1 cellular context compared by ENCODE assay signal in genomic region chr1:185316163-185317033, GRCh38.
A peak's percentile ranks its signal among the peaks of the same experiment; 100 is the strongest.
TF ChIP-seq lines count a peak whose summit lies in the region.

No MANE protein-coding gene starts in this region.

TF ChIP-seq in HepG2, 621 proteins besides CTCF, POLR2A, EP300 and RAD21 (continued from another document and continues in another):
- TF ChIP-seq, protein P1, sequence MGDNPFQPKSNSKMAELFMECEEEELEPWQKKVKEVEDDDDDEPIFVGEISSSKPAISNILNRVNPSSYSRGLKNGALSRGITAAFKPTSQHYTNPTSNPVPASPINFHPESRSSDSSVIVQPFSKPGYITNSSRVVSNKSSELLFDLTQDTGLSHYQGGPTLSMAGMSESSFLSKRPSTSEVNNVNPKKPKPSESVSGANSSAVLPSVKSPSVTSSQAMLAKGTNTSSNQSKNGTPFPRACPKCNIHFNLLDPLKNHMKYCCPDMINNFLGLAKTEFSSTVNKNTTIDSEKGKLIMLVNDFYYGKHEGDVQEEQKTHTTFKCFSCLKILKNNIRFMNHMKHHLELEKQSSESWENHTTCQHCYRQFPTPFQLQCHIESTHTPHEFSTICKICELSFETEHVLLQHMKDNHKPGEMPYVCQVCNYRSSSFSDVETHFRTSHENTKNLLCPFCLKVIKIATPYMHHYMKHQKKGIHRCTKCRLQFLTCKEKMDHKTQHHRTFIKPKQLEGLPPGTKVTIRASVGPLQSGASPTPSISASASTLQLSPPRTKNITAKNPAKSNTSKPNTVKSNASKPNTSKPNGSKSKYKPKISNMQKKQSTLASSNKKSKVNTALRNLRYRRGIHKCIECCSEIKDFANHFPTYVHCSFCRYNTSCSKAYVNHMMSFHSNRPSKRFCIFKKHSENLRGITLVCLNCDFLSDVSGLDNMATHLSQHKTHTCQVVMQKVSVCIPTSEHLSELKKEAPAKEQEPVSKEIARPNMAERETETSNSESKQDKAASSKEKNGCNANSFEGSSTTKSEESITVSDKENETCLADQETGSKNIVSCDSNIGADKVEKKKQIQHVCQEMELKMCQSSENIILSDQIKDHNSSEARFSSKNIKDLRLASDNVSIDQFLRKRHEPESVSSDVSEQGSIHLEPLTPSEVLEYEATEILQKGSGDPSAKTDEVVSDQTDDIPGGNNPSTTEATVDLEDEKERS (CRISPR knock-in tag; IDR thresholded peaks at IDR 0.05): no peak
- TF ChIP-seq HMG20A (CRISPR knock-in tag; IDR thresholded peaks at IDR 0.05; ENCODE audit: borderline replicate concordance) (no peak), ZNF441 (CRISPR knock-in tag; IDR thresholded peaks at IDR 0.05; ENCODE audit: borderline replicate concordance) (no peak; the same call in 1 of the 2 replicates), ZNF569 (CRISPR knock-in tag; IDR thresholded peaks at IDR 0.05; ENCODE audit: borderline replicate concordance) (no peak), DMTF1 (CRISPR knock-in tag; IDR thresholded peaks at IDR 0.05) (no peak), FOXK2 (IDR thresholded peaks at IDR 0.05) (no peak), ZNF670 (CRISPR knock-in tag; IDR thresholded peaks at IDR 0.05; ENCODE audit: borderline replicate concordance) (0 out of 2 replicates have a peak, but pooled peaks have one; percentile 17), ZZZ3 (CRISPR knock-in tag; IDR thresholded peaks at IDR 0.05; ENCODE audit: borderline replicate concordance) (no peak), NFIB (CRISPR knock-in tag; IDR thresholded peaks at IDR 0.05; ENCODE audit: borderline replicate concordance) (no peak; the same call in 1 of the 2 replicates), ZBTB20 (CRISPR knock-in tag; IDR thresholded peaks at IDR 0.05; ENCODE audit: borderline replicate concordance, low read depth) (no peak), ZNF451 (CRISPR knock-in tag; IDR thresholded peaks at IDR 0.05) (peak; percentile 14; the same call in 1 of the 2 replicates), HNF4A (CRISPR knock-in tag; IDR thresholded peaks at IDR 0.05) (no peak), LCORL (IDR thresholded peaks at IDR 0.05) (no peak), LCORL (CRISPR knock-in tag; IDR thresholded peaks at IDR 0.05) (no peak), NONO (IDR thresholded peaks at IDR 0.05) (no peak), NONO (CRISPR knock-in tag; conservative IDR thresholded peaks at IDR 0.05) (peak; percentile 19; the same call in 1 of the 2 replicates), EEA1 (CRISPR knock-in tag; IDR thresholded peaks at IDR 0.05; ENCODE audit: borderline replicate concordance) (peak; percentile 76; the same call in 1 of the 2 replicates), MIXL1 (CRISPR knock-in tag; IDR thresholded peaks at IDR 0.05) (no peak), CBX2 (IDR thresholded peaks at IDR 0.05; ENCODE audit: low read depth, low read length) (no peak), CBX2 (CRISPR knock-in tag; IDR thresholded peaks at IDR 0.05; ENCODE audit: low read depth) (no peak), SIX4 (CRISPR knock-in tag; IDR thresholded peaks at IDR 0.05) (no peak), SCMH1 (CRISPR knock-in tag; IDR thresholded peaks at IDR 0.05; ENCODE audit: borderline replicate concordance) (no peak), TGIF2 (CRISPR knock-in tag; IDR thresholded peaks at IDR 0.05) (0 out of 2 replicates have a peak, but pooled peaks have one; percentile 14), KAT8 (CRISPR knock-in tag; IDR thresholded peaks at IDR 0.05) (no peak), BORCS8-MEF2B (CRISPR knock-in tag; IDR thresholded peaks at IDR 0.05) (no peak), ZNF20 (CRISPR knock-in tag; IDR thresholded peaks at IDR 0.05) (no peak), SALL1 (CRISPR knock-in tag; IDR thresholded peaks at IDR 0.05) (peak; percentile 52; the same call in 1 of the 2 replicates), SOX6 (IDR thresholded peaks at IDR 0.05) (no peak), SOX6 (CRISPR knock-in tag; IDR thresholded peaks at IDR 0.05) (no peak), KLF15 (CRISPR knock-in tag; IDR thresholded peaks at IDR 0.05; ENCODE audit: borderline replicate concordance) (no peak), FOXJ3 (CRISPR knock-in tag; IDR thresholded peaks at IDR 0.05; ENCODE audit: borderline replicate concordance) (no peak), HCFC1 (IDR thresholded peaks at IDR 0.05; ENCODE audit: low read depth, low read length) (no peak), SPEN (CRISPR knock-in tag; IDR thresholded peaks at IDR 0.05; ENCODE audit: low read depth) (no peak), FLYWCH1 (CRISPR knock-in tag; IDR thresholded peaks at IDR 0.05) (no peak), SMAD9 (CRISPR knock-in tag; IDR thresholded peaks at IDR 0.05) (no peak), ZNF430 (CRISPR knock-in tag; IDR thresholded peaks at IDR 0.05) (peak; percentile 61), ZNF512B (CRISPR knock-in tag; IDR thresholded peaks at IDR 0.05; ENCODE audit: borderline replicate concordance) (no peak), ZNF232 (CRISPR knock-in tag; IDR thresholded peaks at IDR 0.05; ENCODE audit: borderline replicate concordance) (no peak), ZNF513 (CRISPR knock-in tag; conservative IDR thresholded peaks at IDR 0.05) (no peak), USF2 (IDR thresholded peaks at IDR 0.05; ENCODE audit: low read depth, low read length) (no peak), USF2 (CRISPR knock-in tag; IDR thresholded peaks at IDR 0.05; ENCODE audit: borderline replicate concordance) (no peak)
- TF ChIP-seq, protein P2, sequence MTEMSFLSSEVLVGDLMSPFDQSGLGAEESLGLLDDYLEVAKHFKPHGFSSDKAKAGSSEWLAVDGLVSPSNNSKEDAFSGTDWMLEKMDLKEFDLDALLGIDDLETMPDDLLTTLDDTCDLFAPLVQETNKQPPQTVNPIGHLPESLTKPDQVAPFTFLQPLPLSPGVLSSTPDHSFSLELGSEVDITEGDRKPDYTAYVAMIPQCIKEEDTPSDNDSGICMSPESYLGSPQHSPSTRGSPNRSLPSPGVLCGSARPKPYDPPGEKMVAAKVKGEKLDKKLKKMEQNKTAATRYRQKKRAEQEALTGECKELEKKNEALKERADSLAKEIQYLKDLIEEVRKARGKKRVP (CRISPR knock-in tag; IDR thresholded peaks at IDR 0.05): no peak
- TF ChIP-seq, protein P3, sequence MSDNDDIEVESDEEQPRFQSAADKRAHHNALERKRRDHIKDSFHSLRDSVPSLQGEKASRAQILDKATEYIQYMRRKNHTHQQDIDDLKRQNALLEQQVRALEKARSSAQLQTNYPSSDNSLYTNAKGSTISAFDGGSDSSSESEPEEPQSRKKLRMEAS (IDR thresholded peaks at IDR 0.05): peak; percentile 78
- TF ChIP-seq, protein P4, sequence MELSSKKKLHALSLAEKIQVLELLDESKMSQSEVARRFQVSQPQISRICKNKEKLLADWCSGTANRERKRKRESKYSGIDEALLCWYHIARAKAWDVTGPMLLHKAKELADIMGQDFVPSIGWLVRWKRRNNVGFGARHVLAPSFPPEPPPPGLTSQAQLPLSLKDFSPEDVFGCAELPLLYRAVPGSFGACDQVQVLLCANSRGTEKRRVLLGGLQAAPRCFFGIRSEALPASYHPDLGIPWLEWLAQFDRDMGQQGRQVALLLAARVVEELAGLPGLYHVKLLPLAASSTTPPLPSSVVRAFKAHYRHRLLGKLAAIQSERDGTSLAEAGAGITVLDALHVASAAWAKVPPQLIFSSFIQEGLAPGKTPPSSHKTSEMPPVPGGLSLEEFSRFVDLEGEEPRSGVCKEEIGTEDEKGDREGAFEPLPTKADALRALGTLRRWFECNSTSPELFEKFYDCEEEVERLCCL (CRISPR knock-in tag; IDR thresholded peaks at IDR 0.05; ENCODE audit: borderline replicate concordance): no peak
- TF ChIP-seq, protein P5, sequence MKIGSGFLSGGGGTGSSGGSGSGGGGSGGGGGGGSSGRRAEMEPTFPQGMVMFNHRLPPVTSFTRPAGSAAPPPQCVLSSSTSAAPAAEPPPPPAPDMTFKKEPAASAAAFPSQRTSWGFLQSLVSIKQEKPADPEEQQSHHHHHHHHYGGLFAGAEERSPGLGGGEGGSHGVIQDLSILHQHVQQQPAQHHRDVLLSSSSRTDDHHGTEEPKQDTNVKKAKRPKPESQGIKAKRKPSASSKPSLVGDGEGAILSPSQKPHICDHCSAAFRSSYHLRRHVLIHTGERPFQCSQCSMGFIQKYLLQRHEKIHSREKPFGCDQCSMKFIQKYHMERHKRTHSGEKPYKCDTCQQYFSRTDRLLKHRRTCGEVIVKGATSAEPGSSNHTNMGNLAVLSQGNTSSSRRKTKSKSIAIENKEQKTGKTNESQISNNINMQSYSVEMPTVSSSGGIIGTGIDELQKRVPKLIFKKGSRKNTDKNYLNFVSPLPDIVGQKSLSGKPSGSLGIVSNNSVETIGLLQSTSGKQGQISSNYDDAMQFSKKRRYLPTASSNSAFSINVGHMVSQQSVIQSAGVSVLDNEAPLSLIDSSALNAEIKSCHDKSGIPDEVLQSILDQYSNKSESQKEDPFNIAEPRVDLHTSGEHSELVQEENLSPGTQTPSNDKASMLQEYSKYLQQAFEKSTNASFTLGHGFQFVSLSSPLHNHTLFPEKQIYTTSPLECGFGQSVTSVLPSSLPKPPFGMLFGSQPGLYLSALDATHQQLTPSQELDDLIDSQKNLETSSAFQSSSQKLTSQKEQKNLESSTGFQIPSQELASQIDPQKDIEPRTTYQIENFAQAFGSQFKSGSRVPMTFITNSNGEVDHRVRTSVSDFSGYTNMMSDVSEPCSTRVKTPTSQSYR (CRISPR knock-in tag; IDR thresholded peaks at IDR 0.05; ENCODE audit: borderline replicate concordance): no peak
- TF ChIP-seq, protein P6, sequence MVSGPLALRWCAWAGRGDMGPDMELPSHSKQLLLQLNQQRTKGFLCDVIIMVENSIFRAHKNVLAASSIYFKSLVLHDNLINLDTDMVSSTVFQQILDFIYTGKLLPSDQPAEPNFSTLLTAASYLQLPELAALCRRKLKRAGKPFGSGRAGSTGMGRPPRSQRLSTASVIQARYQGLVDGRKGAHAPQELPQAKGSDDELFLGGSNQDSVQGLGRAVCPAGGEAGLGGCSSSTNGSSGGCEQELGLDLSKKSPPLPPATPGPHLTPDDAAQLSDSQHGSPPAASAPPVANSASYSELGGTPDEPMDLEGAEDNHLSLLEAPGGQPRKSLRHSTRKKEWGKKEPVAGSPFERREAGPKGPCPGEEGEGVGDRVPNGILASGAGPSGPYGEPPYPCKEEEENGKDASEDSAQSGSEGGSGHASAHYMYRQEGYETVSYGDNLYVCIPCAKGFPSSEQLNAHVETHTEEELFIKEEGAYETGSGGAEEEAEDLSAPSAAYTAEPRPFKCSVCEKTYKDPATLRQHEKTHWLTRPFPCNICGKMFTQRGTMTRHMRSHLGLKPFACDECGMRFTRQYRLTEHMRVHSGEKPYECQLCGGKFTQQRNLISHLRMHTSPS (CRISPR knock-in tag; IDR thresholded peaks at IDR 0.05; ENCODE audit: low read depth): peak; percentile 46; the same call in 1 of the 2 replicates
